In the genomic region with DNA sequence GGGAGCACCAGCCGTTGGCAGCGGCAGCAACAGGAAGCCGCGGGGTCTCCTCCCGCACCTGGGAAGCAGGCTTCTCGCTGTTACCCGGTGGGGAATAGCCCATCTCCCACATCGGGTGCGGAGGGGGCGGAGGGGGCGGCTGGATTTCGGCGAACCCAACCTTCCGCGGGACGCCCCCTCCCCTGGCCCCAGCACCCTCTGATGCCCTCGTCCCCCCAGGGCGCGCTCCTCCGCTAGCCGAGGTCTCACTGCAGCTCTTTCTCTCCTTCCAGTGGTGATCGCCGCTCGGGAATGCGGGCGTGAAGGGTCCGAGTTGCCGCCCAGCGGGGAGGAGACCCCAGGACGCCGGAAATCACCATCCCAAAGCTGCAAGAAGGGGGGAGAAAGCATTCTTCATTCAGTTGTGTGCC, we compare ENCODE assay signal across 8 cellular contexts. TPM values are rescaled to one million over a fixed set of nuclear protein-coding genes. Genes with fewer than 3 reads are reported as not detected.
A peak's percentile ranks its signal among the peaks of the same experiment; 100 is the strongest.
DNase-seq lines count a peak whose midpoint lies in the region; TF ChIP-seq lines count a peak whose summit lies in the region.

No MANE protein-coding gene starts in this region.

- H3K9me3 Mint-ChIP-seq in H9 = peaks cover 0 to 1% of the 10 kb centered on the region in 2 experiments; a peak in 2 of 5 replicates
- peaks cover 3% of the 10 kb centered on the region for H3K9me3 Mint-ChIP-seq in progenitor cell of endocrine pancreas (ENCODE audit: low read depth)

- intact Hi-C loops in cardiac septum (cut with DNase I) = loop anchor here (5.0 kb wide), 1 partner anchor 85 kb away; no protein-coding TSS in a partner anchor

- H3K18ac ChIP-seq in H9 (ENCODE audit: insufficient read length, low read depth, low read length) = no peak overlapping the region

- H3K27ac ChIP-seq in H9 (ENCODE audit: insufficient read length, low read depth, low read length) = no peak overlapping the region

- no peak overlapping the region for H3K23ac ChIP-seq in H9 (ENCODE audit: insufficient read length, low read depth, low read length)

- H3K79me1 ChIP-seq in H9 (ENCODE audit: insufficient read depth, low read depth, low read length, poor library complexity, severe bottlenecking) = no peaks in the 10 kb centered on the region

- no peaks in the 10 kb centered on the region for H3K36me3 ChIP-seq in BE2C

- H3T11ph ChIP-seq in H9 (ENCODE audit: low read length) = no peak overlapping the region

- H3K4ac ChIP-seq in H9 (ENCODE audit: low read depth, low read length) = no peak overlapping the region

- no peak overlapping the region for H4K5ac ChIP-seq in H9 (ENCODE audit: insufficient read length, low read depth, low read length)

- H2BK20ac ChIP-seq in H9 (ENCODE audit: low read depth, low read length, poor library complexity, severe bottlenecking) = no peak overlapping the region

- no peak overlapping the region for H2AFZ ChIP-seq in H9 (ENCODE audit: low read length)

- H3K4me1 Mint-ChIP-seq in H9 = peaks cover 17 to 19% of the 10 kb centered on the region in 2 experiments
- peaks cover 14% of the 10 kb centered on the region for H3K4me1 Mint-ChIP-seq in progenitor cell of endocrine pancreas (ENCODE audit: low read depth)

- H3K23me2 ChIP-seq in H9 (ENCODE audit: insufficient read length, low read depth, low read length, poor library complexity, severe bottlenecking) = peaks cover 21% of the 10 kb centered on the region

- peak overlapping the region; percentile 42; the same call in 1 of the 2 replicates for H3K14ac ChIP-seq in H9 (ENCODE audit: insufficient read depth, low read length)

- peaks cover 2% of the 10 kb centered on the region; the same call in 1 of the 2 replicates for H3K79me2 ChIP-seq in H9 (ENCODE audit: insufficient read depth, low read length)

- H3K27me3 Mint-ChIP-seq in H9 (ENCODE audit: low read depth) = peaks cover 34% of the 10 kb centered on the region
- H3K27me3 Mint-ChIP-seq in progenitor cell of endocrine pancreas = peaks cover 26% of the 10 kb centered on the region

- no peak overlapping the region for H2BK5ac ChIP-seq in H9 (ENCODE audit: insufficient read length, low read length)

- H3K36me3 Mint-ChIP-seq in H9 (ENCODE audit: insufficient read depth in 1 of 3, low read depth in 3 of 3) (no peaks in the 10 kb centered on the region; a peak in 1 of 7 replicates), progenitor cell of endocrine pancreas (ENCODE audit: insufficient read depth) (peaks cover 3% of the 10 kb centered on the region)

- H3K27ac Mint-ChIP-seq in H9 (peak overlapping the region in 1 of 3 experiments; percentile 92; a peak in 3 of 7 replicates), progenitor cell of endocrine pancreas (peak overlapping the region; percentile 94)

- H2BK12ac ChIP-seq in H9 (ENCODE audit: insufficient read length, low read depth, low read length) = no peak overlapping the region

- H3K4me1 ChIP-seq in BE2C (peaks cover 2% of the 10 kb centered on the region; the same call in 1 of the 2 replicates), H9 (ENCODE audit: insufficient read depth, low read length) (no peaks in the 10 kb centered on the region; the same call in 1 of the 2 replicates)

- H3K4me2 ChIP-seq in H9 (ENCODE audit: insufficient read depth, insufficient read length, low read length) = peak overlapping the region; percentile 99

- TF ChIP-seq CTCF in BE2C (IDR thresholded peaks at IDR 0.05; ENCODE audit: low read depth, low read length) (no peak), H9 (conservative IDR thresholded peaks at IDR 0.05) (no peak), WI38 (IDR thresholded peaks at IDR 0.05; ENCODE audit: low read depth, low read length) (no peak), progenitor cell of endocrine pancreas (IDR thresholded peaks at IDR 0.05; ENCODE audit: unreplicated experiment) (no peak)

- H2BK15ac ChIP-seq in H9 (ENCODE audit: low read depth, low read length) = no peak overlapping the region

- H2BK120ac ChIP-seq in H9 (ENCODE audit: low read depth, low read length, poor library complexity, severe bottlenecking) = no peak overlapping the region

- H2AK5ac ChIP-seq in H9 (ENCODE audit: insufficient read length, low read length) = no peak overlapping the region

- H3K9me3 ChIP-seq in BE2C = no peaks in the 10 kb centered on the region
- no peaks in the 10 kb centered on the region for H3K9me3 ChIP-seq in H9 (ENCODE audit: control insufficient read depth, low read depth, low read length)

- H4K8ac ChIP-seq in H9 (replicated peaks; ENCODE audit: insufficient read length, low read depth, low read length) = no peak overlapping the region

- DNase-seq in BE2C = peak; percentile 16
- DNase-seq in H9 = peak; percentile 62
- peak; percentile 78 for DNase-seq in cardiac septum (ENCODE audit: low spot score)
- DNase-seq in progenitor cell of endocrine pancreas (ENCODE audit: low spot score, unreplicated experiment) = peak; percentile 26
- no peak for DNase-seq in G401 (ENCODE audit: low spot score)
- no peak for DNase-seq in NK-92 treated with Interleukin-12 subunit alpha and Interleukin-12 subunit beta, amount 100 ng/mL, for 24 hours (lab: John Stamatoyannopoulos, UW)
- DNase-seq in NCI-H1694 treated with DMSO at 0.1 percent for 48 hours (lab: John Stamatoyannopoulos, UW) = no peak

- H3K4me3 Mint-ChIP-seq in H9 (peak overlapping the region; percentile 82 to 96), progenitor cell of endocrine pancreas (ENCODE audit: low read depth) (peak overlapping the region; percentile 89)

- no CpG with 5 or more reads among the region's 31 CpGs for WGBS in H9 (ENCODE audit: extremely low coverage, insufficient read length, low lambda C conversion rate)

- H3K9ac ChIP-seq in H9 (ENCODE audit: extremely low read depth, insufficient read length, low read length) = peak overlapping the region; percentile 25

- peaks cover 41% of the 10 kb centered on the region for H3K27me3 ChIP-seq in BE2C
- no peaks in the 10 kb centered on the region; the same call in 1 of the 2 replicates for H3K27me3 ChIP-seq in H9 (ENCODE audit: insufficient read depth, low read length)

- H3K4me3 ChIP-seq in BE2C (ENCODE audit: low read depth, low read length) = peak overlapping the region; percentile 63
- H3K4me3 ChIP-seq in WI38 (ENCODE audit: low read depth, low read length) = peak overlapping the region; percentile 79

- H3K56ac ChIP-seq in H9 (ENCODE audit: insufficient read length, low read depth, low read length) = no peak overlapping the region

- in situ Hi-C loops in G401 (cut with HindIII; ENCODE audit: low sequenced_read_pairs) = no loop called here

- H4K91ac ChIP-seq in H9 (ENCODE audit: insufficient read length, low read depth, low read length) = no peak overlapping the region

- no peaks in the 10 kb centered on the region for H4K20me1 ChIP-seq in H9 (ENCODE audit: control insufficient read depth, insufficient read depth, insufficient read length)

RNA-seq across cellular contexts. Expression of gene SAMD4A, which starts 0.3 kb away (rescaled TPM):
- 0.56 TPM for polyA plus RNA-seq in BE2C (2012; ENCODE audit: insufficient read depth, insufficient read length, low read depth)
- total RNA-seq in H9 (2021) = 9.6 and 9.9 TPM in 2 replicates
- total RNA-seq in cardiac septum = 252 TPM
- 9.1 and 10.8 TPM in 2 replicates for total RNA-seq in progenitor cell of endocrine pancreas
- 6.6 and 17.0 TPM in 2 replicates for total RNA-seq in G401 (2014; rRNA removed; shearing (Covaris generic))

RNA-seq across cellular contexts. Expression of gene CGRRF1, which starts 57.5 kb away (rescaled TPM):
- polyA plus RNA-seq in BE2C (2012; ENCODE audit: insufficient read depth, insufficient read length, low read depth) = 14.8 TPM
- 19.1 and 23.5 TPM in 2 replicates for total RNA-seq in H9 (2021)
- total RNA-seq in cardiac septum = 17.0 TPM
- total RNA-seq in progenitor cell of endocrine pancreas = 16.9 and 19.3 TPM in 2 replicates
- 14.7 and 26.9 TPM in 2 replicates for total RNA-seq in G401 (2014; rRNA removed; shearing (Covaris generic))

Comparison
In these comparisons a context has a peak if more than half of its experiments do, and no peak if none do; other contexts are left out.
1. DNase-seq: peak in BE2C (single experiment), H9 (single experiment), cardiac septum (single experiment) and progenitor cell of endocrine pancreas (single experiment); none in G401 (single experiment), NK-92 treated with Interleukin-12 subunit alpha and Interleukin-12 subunit beta, amount 100 ng/mL, for 24 hours (single experiment) and NCI-H1694 treated with DMSO at 0.1 percent for 48 hours (single experiment).
2. RNA of gene SAMD4A, which starts 0.3 kb away (total RNA-seq): 252 TPM in cardiac septum (single experiment); 6.6 to 17.0 TPM in G401, 9.6 to 9.9 TPM in H9 and 9.1 to 10.8 TPM in progenitor cell of endocrine pancreas; every median in the first group is over 10 times any median in the second.